ENCODE assay signal across 35 cellular contexts in genomic region chr6:88958842-88959241, GRCh38. TPM values are rescaled to one million over a fixed set of nuclear protein-coding genes. Genes with fewer than 3 reads are reported as not detected.
A peak's percentile ranks its signal among the peaks of the same experiment; 100 is the strongest.
DNase-seq lines count a peak whose midpoint lies in the region; ATAC-seq, FAIRE-seq and TF ChIP-seq lines count a peak whose summit lies in the region.
"Had no signal": no experiment of that assay in that cellular context is flagged by ENCODE, and none has a peak within 500 bp of the region (broad histone marks: within the 10 kb centered on the region; RNA-seq: fewer than 3 reads in every experiment).

No MANE protein-coding gene starts in this region.

- FAIRE-seq in GM12878 (lab: Jason Lieb, UNC) = no peak
- no peak for FAIRE-seq in K562 (lab: Jason Lieb, UNC)
- FAIRE-seq: A204.1, A549, D721Med had no signal

- H3K4me2 ChIP-seq in Loucy (ENCODE audit: low read depth, low read length, poor library complexity, severe bottlenecking) (peak overlapping the region; percentile 73), GM12878 (ENCODE audit: control insufficient read depth, insufficient read depth) (no peak overlapping the region), K562 (ENCODE audit: insufficient read depth, low read length) (no peak overlapping the region)
- H3K4me2 ChIP-seq: A549; BLaER1; BLaER1 treated with 17β-estradiol and CSF1 and Interleukin-3, amounts not matched to agents 10 nM and 100 nM had no signal

- peaks cover 0 to 9% of the 10 kb centered on the region in 2 experiments; a peak in 2 of 3 replicates for H3K36me3 ChIP-seq in HEK293 (ENCODE audit: control insufficient read depth in 2 of 2, insufficient read depth in 1 of 2, low read length in 2 of 2)
- no peaks in the 10 kb centered on the region for H3K36me3 ChIP-seq in Loucy (ENCODE audit: insufficient read depth, low read length)
- 0 out of 4 replicates have a peak, but pooled peaks cover 0 to 3% of the 10 kb centered on the region in 2 experiments for H3K36me3 ChIP-seq in GM12878 (ENCODE audit: control insufficient read depth in 2 of 2, insufficient read depth in 2 of 2, low read length in 1 of 2)
- peaks cover 4% of the 10 kb centered on the region; the same call in 1 of the 3 replicates for H3K36me3 ChIP-seq in K562 (ENCODE audit: control insufficient read depth, insufficient read depth, low read length)
- H3K36me3 ChIP-seq: BE2C had no signal

- H3K4me3 ChIP-seq in HEK293 (ENCODE audit: low read depth, low read length) (no peak overlapping the region), Loucy (ENCODE audit: low read length, poor library complexity, severe bottlenecking) (peak overlapping the region; percentile 1), GM12878 (no peak overlapping the region), K562 (no peak overlapping the region)
- H3K4me3 ChIP-seq: A549; BLaER1; BLaER1 treated with 17β-estradiol and CSF1 and Interleukin-3, amounts not matched to agents 10 nM and 100 nM had no signal

- CTCF ChIA-PET in HEK293 (lab: Yijun Ruan, JAX) (no interaction called here), GM12878 (lab: Yijun Ruan, JAX) (no interaction called here), K562 (lab: Yijun Ruan, JAX; ENCODE audit: low intra/inter-chr PET ratio) (no interaction called here)

- POLR2A ChIA-PET in HEK293 (lab: Yijun Ruan, JAX) (interaction anchor here (0.6 kb wide), 1 partner anchor 33 kb away, joined by 4 read pairs; no protein-coding TSS in a partner anchor), GM12878 (lab: Charles Lee) (no interaction called here), K562 (lab: Yijun Ruan, JAX) (no interaction called here)

- ATAC-seq in GM12878 = no peak
- no peak for ATAC-seq in K562
- no peak for ATAC-seq in GM21360 (IDR thresholded peaks at IDR 0.05; ENCODE audit: unreplicated experiment)
- ATAC-seq: A549; CD8-positive, alpha-beta T cell had no signal

- RAD21 ChIA-PET in GM12878 (lab: Charles Lee; ENCODE audit: unreplicated experiment) = no interaction called here

- SMC1A ChIA-PET in GM12878 (lab: Charles Lee; ENCODE audit: uncharacterized antibody, unreplicated experiment) = no interaction called here

- peaks cover 93% of the 10 kb centered on the region for H3K79me2 ChIP-seq in Loucy (ENCODE audit: insufficient read depth, low read length)
- H3K79me2 ChIP-seq in GM12878 (ENCODE audit: control insufficient read depth, insufficient read depth, low read length) = peaks cover 60% of the 10 kb centered on the region
- peaks cover 93% of the 10 kb centered on the region for H3K79me2 ChIP-seq in K562 (ENCODE audit: control insufficient read depth, insufficient read depth, low read length)

- H4K20me1 ChIP-seq in Loucy (ENCODE audit: insufficient read depth, low read length, poor library complexity, severe bottlenecking) (peaks cover 39% of the 10 kb centered on the region), GM12878 (ENCODE audit: control insufficient read depth, insufficient read depth) (no peaks in the 10 kb centered on the region), K562 (replicated peaks; ENCODE audit: control insufficient read depth, insufficient read depth, low read length) (no peaks in the 10 kb centered on the region)
- H4K20me1 ChIP-seq: BLaER1 had no signal

- H3K9ac ChIP-seq in Loucy (ENCODE audit: low read depth, low read length, poor library complexity, severe bottlenecking) (no peak overlapping the region), GM12878 (ENCODE audit: control insufficient read depth, insufficient read depth, low read length) (no peak overlapping the region), K562 (ENCODE audit: insufficient read depth in 1 of 2, low read depth in 2 of 2, low read length in 2 of 2) (no peak overlapping the region)
- H3K9ac ChIP-seq: BLaER1; BLaER1 treated with 17β-estradiol and CSF1 and Interleukin-3, amounts not matched to agents 10 nM and 100 nM had no signal

- no peaks in the 10 kb centered on the region for H3K9me2 ChIP-seq in Loucy (replicated peaks; ENCODE audit: low read depth, low read length)

- no peaks in the 10 kb centered on the region for H3K9me3 ChIP-seq in HEK293 (ENCODE audit: control insufficient read depth, insufficient read depth, low read depth, low read length)
- H3K9me3 ChIP-seq in Loucy (ENCODE audit: insufficient read depth, low read depth, low read length) = peaks cover 6% of the 10 kb centered on the region; the same call in 1 of the 2 replicates
- peaks cover 4% of the 10 kb centered on the region; the same call in 2 of the 3 replicates for H3K9me3 ChIP-seq in GM12878 (replicated peaks; ENCODE audit: control insufficient read depth, insufficient read depth, low read length)
- H3K9me3 ChIP-seq in K562 (replicated peaks; ENCODE audit: control insufficient read depth, insufficient read depth, low read depth, low read length) = no peaks in the 10 kb centered on the region; the same call in 1 of the 2 replicates
- H3K9me3 ChIP-seq: A549 had no signal

- no peak overlapping the region for H3K27ac ChIP-seq in HEK293 (ENCODE audit: extremely low read depth, low read depth, low read length)
- H3K27ac ChIP-seq in GM12878 (ENCODE audit: control insufficient read depth, insufficient read depth) = no peak overlapping the region
- H3K27ac ChIP-seq in K562 (ENCODE audit: extremely low read depth, low read depth, low read length) = no peak overlapping the region
- H3K27ac ChIP-seq: 22Rv1; A549; BLaER1; BLaER1 treated with 17β-estradiol and CSF1 and Interleukin-3, amounts not matched to agents 10 nM and 100 nM; C4-2B had no signal

- TF ChIP-seq POLR2A in GM12878 (IDR thresholded peaks at IDR 0.05; ENCODE audit: low read depth, low read length) (no peak), K562 (conservative IDR thresholded peaks at IDR 0.05) (no peak)

- no peak for TF ChIP-seq RAD21 in GM12878 (IDR thresholded peaks at IDR 0.05; ENCODE audit: insufficient read depth, low read depth, low read length)
- no peak for TF ChIP-seq RAD21 in K562 (CRISPR knock-in tag; conservative IDR thresholded peaks at IDR 0.05 in 1 of 2, IDR thresholded peaks at IDR 0.05 in 1 of 2)

- in situ Hi-C loops in GM12878 (cut with MboI) (no loop called here), K562 (cut with MboI) (no loop called here)

- H3K4me1 ChIP-seq in HEK293 (ENCODE audit: control insufficient read depth, insufficient read depth, low read length) (no peaks in the 10 kb centered on the region), Loucy (ENCODE audit: insufficient read depth, low read length, poor library complexity, severe bottlenecking) (peaks cover 37% of the 10 kb centered on the region), GM12878 (ENCODE audit: control insufficient read depth, insufficient read depth, low read length) (no peaks in the 10 kb centered on the region), K562 (replicated peaks in 1 of 2; ENCODE audit: control insufficient read depth in 2 of 2, insufficient read depth in 2 of 2, low read length in 2 of 2) (peaks cover 0 to 4% of the 10 kb centered on the region in 2 experiments; a peak in 2 of 5 replicates)
- H3K4me1 ChIP-seq: BE2C, Caco-2 had no signal

- TF ChIP-seq CTCF in HEK293 (tag by site-specific recombination; IDR thresholded peaks at IDR 0.05) (no peak), Loucy (conservative IDR thresholded peaks at IDR 0.05; ENCODE audit: low read length) (no peak), GM12878 (IDR thresholded peaks at IDR 0.05 in 2 of 3, conservative IDR thresholded peaks at IDR 0.05 in 1 of 3; ENCODE audit: control insufficient read depth in 2 of 3, extremely low read depth in 1 of 3, insufficient read depth in 1 of 3, low read depth in 3 of 3, low read length in 3 of 3) (no peak), K562 (IDR thresholded peaks at IDR 0.05 in 2 of 3, conservative IDR thresholded peaks at IDR 0.05 in 1 of 3; ENCODE audit: insufficient read depth in 2 of 3, low read depth in 1 of 3, low read length in 3 of 3) (no peak)

- DNase-seq in GM12878 (ENCODE audit: low read depth, low spot score) (no peak), K562 (ENCODE audit: extremely low read depth in 1 of 4, low spot score in 3 of 4) (no peak), NCI-H774 (lab: John Stamatoyannopoulos, UW) (no peak), inferior parietal cortex (ENCODE audit: extremely low spot score) (no peak)
- no peak for DNase-seq in stimulated activated CD4-positive, alpha-beta T cell treated with anti-CD3 and anti-CD28 coated beads, Interleukin-12 subunit alpha, Interleukin-12 subunit beta, amount 100 ng/mL, for 4 hours
- DNase-seq: 8988T; ACHN; AML-193; BE2C; C1 segment of cervical spinal cord; Caco-2; Calu3; CD4-positive, alpha-beta memory T cell; CD4-positive, alpha-beta T cell; CD4-positive, CD25-positive, alpha-beta regulatory T cell; CD8-positive, alpha-beta memory T cell; CD8-positive, alpha-beta T cell; COR-L47; DMS 273 treated with DMSO at 0.1 percent for 48 hours; DMS153; DMS53; DMS79; DMS79 treated with DMSO at 0.1 percent for 48 hours; DND-41; EL had no signal

- H3F3A ChIP-seq in Loucy (ENCODE audit: low read depth) = no peaks in the 10 kb centered on the region

- intact Hi-C loops in GM12878 (cut with micrococcal nuclease; ENCODE audit: unreplicated experiment) = no loop called here
- intact Hi-C loops in K562 (cut with micrococcal nuclease) = no loop called here

- H3K9me1 ChIP-seq in K562 (ENCODE audit: control insufficient read depth, insufficient read depth, low read length) = no peaks in the 10 kb centered on the region

- BruUV-seq in GM12878 (replicated peaks; lab: Mats Ljungman, UMichigan) (no TSS peak), K562 (replicated peaks; lab: Mats Ljungman, UMichigan) (no TSS peak)

- TF ChIP-seq EP300 in GM12878 (IDR thresholded peaks at IDR 0.05; ENCODE audit: borderline replicate concordance in 1 of 2, control insufficient read depth in 1 of 2, low read depth in 2 of 2, low read length in 2 of 2) (no peak), K562 (IDR thresholded peaks at IDR 0.05; ENCODE audit: low read length) (no peak)

- H2AFZ ChIP-seq in Loucy (ENCODE audit: low read length) = no peak overlapping the region
- no peak overlapping the region for H2AFZ ChIP-seq in GM12878 (ENCODE audit: control insufficient read depth, low read depth, low read length)
- no peak overlapping the region for H2AFZ ChIP-seq in K562 (ENCODE audit: low read depth, low read length)

- H3K27me3 ChIP-seq in Loucy (ENCODE audit: insufficient read depth, low read length, poor library complexity, severe bottlenecking) (no peaks in the 10 kb centered on the region), GM12878 (replicated peaks in 1 of 2; ENCODE audit: control insufficient read depth in 2 of 2, insufficient read depth in 2 of 2, low read length in 1 of 2) (no peaks in the 10 kb centered on the region), K562 (ENCODE audit: control insufficient read depth in 2 of 2, insufficient read depth in 2 of 2, low read length in 2 of 2) (no peaks in the 10 kb centered on the region)
- H3K27me3 ChIP-seq: BE2C; BLaER1; BLaER1 treated with 17β-estradiol and CSF1 and Interleukin-3, amounts not matched to agents 10 nM and 100 nM had no signal

RNA-seq across cellular contexts. Expression of gene RNGTT, which starts 4.6 kb away (rescaled TPM):
- total RNA-seq in GM12878 (2013; cell fraction: nucleolus; rRNA removed) = 118 TPM in 2 replicates
- total RNA-seq in GM12878 (2014; rRNA removed) = 24.0 and 30.5 TPM in 2 replicates
- total RNA-seq in GM12878 (2014; rRNA removed; fragmentation: Illumina TruSeq; extraction: Trizol) = 30.4 TPM in 2 replicates
- 18.8 and 21.4 TPM in 2 replicates for total RNA-seq in GM12878 (2021)
- 8.3 TPM for polyA plus RNA-seq in GM12878 (2011; ENCODE audit: low read depth)
- polyA plus RNA-seq in GM12878 (2011; rRNA removed) = 20.9 and 29.5 TPM in 2 replicates
- polyA plus RNA-seq in GM12878 (2011; cell fraction: cytosol; rRNA removed) = 7.4 and 8.6 TPM in 2 replicates
- 10.6 and 12.5 TPM in 2 replicates for polyA plus RNA-seq in GM12878 (2011; cell fraction: nucleus; rRNA removed)
- 13.7 and 16.6 TPM in 2 replicates for polyA plus RNA-seq in GM12878 (2012)
- polyA plus RNA-seq in GM12878 (2014; fragmentation: Illumina TruSeq; extraction: Trizol) = 23.1 and 30.2 TPM in 2 replicates
- 10 to 100 TPM in 1 of 2 experiments, 1 to 10 TPM in 1; 7.7 to 11.0 TPM for polyA plus RNA-seq in GM12878 (2014; fragmentation: Nextera tagmentation; extraction: Ambion mirVana)
- 12.0 and 15.0 TPM in 2 replicates for polyA plus RNA-seq in GM12878 (2014; rRNA removed)
- 10 to 100 TPM; 23.2 to 28.2 TPM for polyA plus RNA-seq in GM12878 (2016; fragmentation: Nextera tagmentation; extraction: Ambion mirVana)
- polyA minus RNA-seq in GM12878 (2011; rRNA and poly(A)+ RNA removed) = 18.5 and 21.4 TPM in 2 replicates
- polyA minus RNA-seq in GM12878 (2011; cell fraction: cytosol; rRNA and poly(A)+ RNA removed) = 5.6 and 7.2 TPM in 2 replicates
- 19.9 and 33.9 TPM in 2 replicates for polyA minus RNA-seq in GM12878 (2011; cell fraction: nucleus; rRNA and poly(A)+ RNA removed)
- total RNA-seq in K562 (2011; cell fraction: chromatin; rRNA removed; ENCODE audit: low replicate concordance) = 25.2 and 72.6 TPM in 2 replicates
- 10.7 and 13.8 TPM in 2 replicates for total RNA-seq in K562 (2011; cell fraction: nucleolus; rRNA removed)
- 18.9 and 20.8 TPM in 2 replicates for total RNA-seq in K562 (2011; cell fraction: nucleoplasm; rRNA removed)
- 18.5 and 21.7 TPM in 2 replicates for total RNA-seq in K562 (2014; rRNA removed)
- total RNA-seq in K562 (2014; rRNA removed; fragmentation: Illumina TruSeq; extraction: Trizol) = 31.7 and 35.0 TPM in 2 replicates
- total RNA-seq in K562 (2015; rRNA removed; fragmentation: Illumina TruSeq; extraction: Trizol) = 27.6 and 29.9 TPM in 2 replicates
- total RNA-seq in K562 (2021) = 17.5 and 19.5 TPM in 2 replicates
- polyA plus RNA-seq in K562 (2011; rRNA removed) = 9.5 and 13.7 TPM in 2 replicates
- 2.5 and 5.2 TPM in 2 replicates for polyA plus RNA-seq in K562 (2011; cell fraction: cytosol; rRNA removed)
- polyA plus RNA-seq in K562 (2011; cell fraction: nucleus; rRNA removed) = 5.8 and 7.0 TPM in 2 replicates
- 10.9 and 11.6 TPM in 2 replicates for polyA plus RNA-seq in K562 (2012)
- polyA plus RNA-seq in K562 (2014; fragmentation: Illumina TruSeq; extraction: Trizol) = 16.9 and 21.3 TPM in 2 replicates
- 1 to 10 TPM; 6.1 to 7.8 TPM for polyA plus RNA-seq in K562 (2014; fragmentation: Nextera tagmentation; extraction: Ambion mirVana)
- polyA plus RNA-seq in K562 (2014; rRNA removed) = 12.6 and 14.2 TPM in 2 replicates
- polyA minus RNA-seq in K562 (2011; rRNA and poly(A)+ RNA removed) = 36.1 and 36.7 TPM in 2 replicates
- 7.3 and 9.0 TPM in 2 replicates for polyA minus RNA-seq in K562 (2011; cell fraction: cytosol; rRNA and poly(A)+ RNA removed)
- 16.7 and 32.3 TPM in 2 replicates for polyA minus RNA-seq in K562 (2011; cell fraction: nucleus; rRNA and poly(A)+ RNA removed)

Comparison
In these comparisons a context has a peak if more than half of its experiments do, and no peak if none do; other contexts are left out.
1. Of the 44 proteins assayed by ChIP-seq in both K562 and HEK293: peak only in K562: none; only in HEK293: none; in both: ZNF146; in neither: 43.